In genomic region chr7:55423277-55423711, GRCh38 we compare ENCODE assay signal across 1 cellular context.
TF ChIP-seq lines count a peak whose summit lies in the region.

No MANE protein-coding gene starts in this region.

TF ChIP-seq in WTC11, 78 proteins besides CTCF, POLR2A, EP300 and RAD21:
- TF ChIP-seq FOXJ3 (CRISPR knock-in tag; IDR thresholded peaks at IDR 0.05; ENCODE audit: borderline replicate concordance), result no peak
- no peak for TF ChIP-seq CREB1 (CRISPR knock-in tag; IDR thresholded peaks at IDR 0.05)
- TF ChIP-seq PREB (CRISPR knock-in tag; IDR thresholded peaks at IDR 0.05; ENCODE audit: borderline replicate concordance), result no peak
